Comparison of ENCODE assay signal across 9 cellular contexts in the genomic region with DNA sequence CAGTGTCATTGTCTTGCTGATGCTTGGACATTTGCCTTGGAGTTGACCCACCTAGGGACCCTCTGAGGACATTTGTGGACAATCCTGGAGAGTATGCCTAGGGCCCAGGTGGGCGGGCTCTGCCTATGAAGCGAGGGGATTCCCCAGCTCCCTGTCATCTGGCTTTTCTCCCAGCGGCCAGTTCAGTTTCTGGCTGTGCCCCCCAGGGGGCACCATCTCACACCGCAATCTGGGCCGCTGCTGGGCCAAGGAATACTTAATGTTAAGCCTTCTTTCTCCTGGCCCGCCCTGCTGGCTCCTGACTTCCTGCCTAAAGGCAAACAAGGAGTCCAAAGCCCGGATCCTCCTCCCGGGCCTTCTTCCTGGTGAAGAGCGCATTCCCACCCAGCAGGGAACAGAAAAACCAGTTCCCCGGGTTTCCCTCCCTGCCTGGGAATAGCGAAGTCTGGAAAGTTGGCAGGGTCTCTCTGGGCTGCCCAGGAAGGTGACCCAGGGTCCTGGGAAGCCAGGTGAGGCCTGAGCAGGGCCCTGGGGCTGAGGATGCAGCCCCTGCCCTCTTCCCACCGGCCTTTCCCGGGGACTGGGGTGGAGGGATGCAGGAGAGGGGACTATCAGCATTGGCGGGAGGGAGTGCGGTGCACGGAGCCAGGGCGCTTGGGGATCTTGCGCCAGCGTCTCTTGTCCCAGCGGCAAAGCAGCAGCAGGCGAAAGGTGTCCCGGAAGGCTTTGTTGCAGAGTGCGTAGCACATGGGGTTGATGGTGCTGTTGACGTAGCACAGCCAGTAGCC. TPM values are rescaled to one million over a fixed set of nuclear protein-coding genes. Genes with fewer than 3 reads are reported as not detected.
DNase-seq lines count a peak whose midpoint lies in the region; ATAC-seq, FAIRE-seq and TF ChIP-seq lines count a peak whose summit lies in the region.
"Had no signal": no experiment of that assay in that cellular context is flagged by ENCODE, and none has a peak within 500 bp of the region (broad histone marks: within the 10 kb centered on the region; RNA-seq: fewer than 3 reads in every experiment).

No MANE protein-coding gene starts in this region.

- H3K36me3 ChIP-seq in upper lobe of left lung = no peaks in the 10 kb centered on the region

- intact Hi-C loops in activated CD4-positive, alpha-beta memory T cell treated with anti-CD3 and anti-CD28 coated beads for 36 hours (cut with micrococcal nuclease) = loop anchor here (5.0 kb wide), 2 partner anchors 63 to 303 kb away; no protein-coding TSS in a partner anchor

- no peaks in the 10 kb centered on the region for H3K9me3 Mint-ChIP-seq in activated CD4-positive, alpha-beta memory T cell treated with anti-CD3 and anti-CD28 coated beads for 36 hours
- H3K9me3 Mint-ChIP-seq in activated CD4-positive, alpha-beta memory T cell treated with anti-CD3 and anti-CD28 coated beads, Interleukin-2, amount 10 ng/mL, durations not matched to agents 7 days and 5 days = no peaks in the 10 kb centered on the region
- H3K9me3 Mint-ChIP-seq: central memory CD8-positive, alpha-beta T cell had no signal

- H3K4me1 Mint-ChIP-seq in activated CD4-positive, alpha-beta memory T cell treated with anti-CD3 and anti-CD28 coated beads for 36 hours (ENCODE audit: low read depth) = peaks cover 5% of the 10 kb centered on the region
- H3K4me1 Mint-ChIP-seq in activated CD4-positive, alpha-beta memory T cell treated with anti-CD3 and anti-CD28 coated beads, Interleukin-2, amount 10 ng/mL, durations not matched to agents 7 days and 5 days = peaks cover 13% of the 10 kb centered on the region

- TF ChIP-seq POLR2A in upper lobe of left lung (IDR thresholded peaks at IDR 0.05) (no peak), GM12892 (IDR thresholded peaks at IDR 0.05; ENCODE audit: low read depth, low read length) (no peak)

- H3K27me3 Mint-ChIP-seq in activated CD4-positive, alpha-beta memory T cell treated with anti-CD3 and anti-CD28 coated beads for 36 hours = peaks cover 8% of the 10 kb centered on the region
- H3K27me3 Mint-ChIP-seq in activated CD4-positive, alpha-beta memory T cell treated with anti-CD3 and anti-CD28 coated beads, Interleukin-2, amount 10 ng/mL, durations not matched to agents 7 days and 5 days = peaks cover 15% of the 10 kb centered on the region

- 44 to 55% methylated on average over 14 to 23 of the region's 24 CpGs for WGBS in upper lobe of left lung, 2 donors

- no peaks in the 10 kb centered on the region for H3K9me3 ChIP-seq in upper lobe of left lung

- peaks cover 28 to 58% (median 42%) of the 10 kb centered on the region in 4 donors for H3K4me1 ChIP-seq in upper lobe of left lung

- peak; percentile 31 for DNase-seq in activated CD4-positive, alpha-beta memory T cell treated with anti-CD3 and anti-CD28 coated beads for 36 hours
- DNase-seq in activated CD4-positive, alpha-beta memory T cell treated with anti-CD3 and anti-CD28 coated beads, Interleukin-2, amount 10 ng/mL, durations not matched to agents 7 days and 5 days = no peak
- peak; percentile 72 for DNase-seq in NCI-H69 (lab: John Stamatoyannopoulos, UW)
- peak; percentile 85 for DNase-seq in choroid plexus epithelial cell (ENCODE audit: low read depth)
- peak; percentile 53 for DNase-seq in left lobe of liver (ENCODE audit: low spot score)
- peak in 1 of 2 donors; percentile 79 for DNase-seq in upper lobe of left lung
- no peak for DNase-seq in RKO (ENCODE audit: low spot score)
- no peak for DNase-seq in GM12892 (ENCODE audit: insufficient read length)

- FAIRE-seq in GM12892 (lab: Jason Lieb, UNC) = no peak

- no peak overlapping the region for H3K27ac Mint-ChIP-seq in activated CD4-positive, alpha-beta memory T cell treated with anti-CD3 and anti-CD28 coated beads for 36 hours
- no peak overlapping the region for H3K27ac Mint-ChIP-seq in activated CD4-positive, alpha-beta memory T cell treated with anti-CD3 and anti-CD28 coated beads, Interleukin-2, amount 10 ng/mL, durations not matched to agents 7 days and 5 days

- POLR2A ChIA-PET in activated CD4-positive, alpha-beta memory T cell treated with anti-CD3 and anti-CD28 coated beads for 36 hours (lab: Charles Lee) = no interaction called here
- POLR2A ChIA-PET in activated CD4-positive, alpha-beta memory T cell treated with anti-CD3 and anti-CD28 coated beads, Interleukin-2, amount 10 ng/mL, durations not matched to agents 7 days and 5 days (lab: Charles Lee) = no interaction called here

- no peaks in the 10 kb centered on the region for H3K27me3 ChIP-seq in upper lobe of left lung

- H3K4me3 ChIP-seq in choroid plexus epithelial cell (ENCODE audit: low read depth, low read length) (no peak overlapping the region), upper lobe of left lung (peak overlapping the region in 3 of 4 donors; percentile 10 to 35 (median 33))

- no peak overlapping the region for H3K4me3 Mint-ChIP-seq in activated CD4-positive, alpha-beta memory T cell treated with anti-CD3 and anti-CD28 coated beads for 36 hours
- H3K4me3 Mint-ChIP-seq in activated CD4-positive, alpha-beta memory T cell treated with anti-CD3 and anti-CD28 coated beads, Interleukin-2, amount 10 ng/mL, durations not matched to agents 7 days and 5 days = no peak overlapping the region
- H3K4me3 Mint-ChIP-seq: central memory CD8-positive, alpha-beta T cell had no signal

- ATAC-seq in left lobe of liver (peak; percentile 35), upper lobe of left lung (ENCODE audit: low FRiP score in 2 of 2) (peak; percentile 44 to 79)

- no peak for TF ChIP-seq EP300 in upper lobe of left lung (IDR thresholded peaks at IDR 0.05)

- H3K27ac ChIP-seq in upper lobe of left lung = peak overlapping the region; percentile 67 to 87 (median 82)

- TF ChIP-seq CTCF in choroid plexus epithelial cell (conservative IDR thresholded peaks at IDR 0.05; ENCODE audit: low read depth, low read length) (peak; percentile 80), upper lobe of left lung (IDR thresholded peaks at IDR 0.05) (peak; percentile 41 to 76 (median 62))

- H3K36me3 Mint-ChIP-seq in activated CD4-positive, alpha-beta memory T cell treated with anti-CD3 and anti-CD28 coated beads for 36 hours = no peaks in the 10 kb centered on the region
- no peaks in the 10 kb centered on the region for H3K36me3 Mint-ChIP-seq in activated CD4-positive, alpha-beta memory T cell treated with anti-CD3 and anti-CD28 coated beads, Interleukin-2, amount 10 ng/mL, durations not matched to agents 7 days and 5 days (ENCODE audit: low read depth)

- CTCF ChIA-PET in activated CD4-positive, alpha-beta memory T cell treated with anti-CD3 and anti-CD28 coated beads for 36 hours (lab: Charles Lee) = interaction anchor here (0.6 to 12.6 kb wide), 5 partner anchors 14 to 126 kb away, joined by 3 to 512 read pairs (median 4); no protein-coding TSS in a partner anchor
- CTCF ChIA-PET in activated CD4-positive, alpha-beta memory T cell treated with anti-CD3 and anti-CD28 coated beads, Interleukin-2, amount 10 ng/mL, durations not matched to agents 7 days and 5 days (lab: Charles Lee) = interaction anchor here (1.0 to 1.7 kb wide), 2 partner anchors 20 to 114 kb away, joined by 3 to 5 read pairs; no protein-coding TSS in a partner anchor

RNA-seq across cellular contexts. Expression of gene CHRM1, which starts 11.9 kb away (rescaled TPM):
- total RNA-seq in activated CD4-positive, alpha-beta memory T cell treated with anti-CD3 and anti-CD28 coated beads for 36 hours = not detected
- total RNA-seq in activated CD4-positive, alpha-beta memory T cell treated with anti-CD3 and anti-CD28 coated beads, Interleukin-2, amount 10 ng/mL, durations not matched to agents 7 days and 5 days = not detected
- not detected for total RNA-seq in left lobe of liver
- total RNA-seq in upper lobe of left lung = 1 to 10 TPM in 4 of 6 donors, under 1 TPM in 1, not detected in 1; 0.59 to 7.3 (median 3.0) TPM
- not detected for polyA plus RNA-seq in GM12892 (2012; ENCODE audit: missing spikeins)

RNA-seq across cellular contexts. Expression of gene SLC3A2, which starts 28.6 kb away (rescaled TPM):
- total RNA-seq in activated CD4-positive, alpha-beta memory T cell treated with anti-CD3 and anti-CD28 coated beads for 36 hours = 100 to 1,000 TPM; 309 to 314 TPM
- 100 to 1,000 TPM; 262 to 279 TPM for total RNA-seq in activated CD4-positive, alpha-beta memory T cell treated with anti-CD3 and anti-CD28 coated beads, Interleukin-2, amount 10 ng/mL, durations not matched to agents 7 days and 5 days
- total RNA-seq in left lobe of liver = 64.8 TPM
- 100 to 1,000 TPM; 120 to 236 (median 179) TPM for total RNA-seq in upper lobe of left lung
- 90.4 TPM for polyA plus RNA-seq in GM12892 (2012; ENCODE audit: missing spikeins)

Comparison
In these comparisons a context has a peak if more than half of its experiments do, and no peak if none do; other contexts are left out.
1. DNase-seq: peak in activated CD4-positive, alpha-beta memory T cell treated with anti-CD3 and anti-CD28 coated beads for 36 hours (single experiment), NCI-H69 (single experiment), choroid plexus epithelial cell (single experiment) and left lobe of liver (single experiment); none in activated CD4-positive, alpha-beta memory T cell treated with anti-CD3 and anti-CD28 coated beads, Interleukin-2, amount 10 ng/mL, durations not matched to agents 7 days and 5 days (single experiment), RKO (single experiment) and GM12892 (single experiment).